Comparison of ENCODE assay signal across 8 cellular contexts in genomic region chr1:35642472-35642955, GRCh38. TPM values are rescaled to one million over a fixed set of nuclear protein-coding genes. Genes with fewer than 3 reads are reported as not detected.
DNase-seq lines count a peak whose midpoint lies in the region; ATAC-seq and TF ChIP-seq lines count a peak whose summit lies in the region.

No MANE protein-coding gene starts in this region.

- H3K27ac ChIP-seq in SU-DHL-6 (ENCODE audit: low read depth, low read length) (no peak overlapping the region), fibroblast of lung (ENCODE audit: insufficient read depth, low read length) (peak overlapping the region; percentile 80), smooth muscle cell (ENCODE audit: low read depth) (peak overlapping the region; percentile 81)

- peaks cover 22% of the 10 kb centered on the region for H3K27me3 Mint-ChIP-seq in activated CD4-positive, alpha-beta T cell treated with anti-CD3 and anti-CD28 coated beads for 36 hours

- H3K9me2 ChIP-seq in SU-DHL-6 (replicated peaks; ENCODE audit: insufficient read depth, low read length) = no peaks in the 10 kb centered on the region

- CTCF ChIA-PET in activated CD4-positive, alpha-beta T cell treated with anti-CD3 and anti-CD28 coated beads for 36 hours (lab: Charles Lee) = interaction anchor here (0.7 kb wide), 1 partner anchor 73 kb away, joined by 4 read pairs; no protein-coding TSS in a partner anchor

- H3K4me1 Mint-ChIP-seq in activated CD4-positive, alpha-beta T cell treated with anti-CD3 and anti-CD28 coated beads for 36 hours = peaks cover 24% of the 10 kb centered on the region

- H3K4me3 Mint-ChIP-seq in activated CD4-positive, alpha-beta T cell treated with anti-CD3 and anti-CD28 coated beads for 36 hours = peak overlapping the region; percentile 100

- peaks cover 9% of the 10 kb centered on the region; the same call in 1 of the 2 replicates for H3F3A ChIP-seq in SU-DHL-6 (ENCODE audit: insufficient read depth)
- peaks cover 6% of the 10 kb centered on the region for H3F3A ChIP-seq in smooth muscle cell (ENCODE audit: low read depth)

- peak; percentile 43 for DNase-seq in activated CD4-positive, alpha-beta T cell treated with anti-CD3 and anti-CD28 coated beads for 36 hours
- DNase-seq in activated CD4-positive, alpha-beta T cell treated with anti-CD3 and anti-CD28 coated beads for 1 hour = no peak
- DNase-seq in fibroblast of lung (ENCODE audit: low read depth in 2 of 2) (no peak), smooth muscle cell (lab: John Stamatoyannopoulos, UW; ENCODE audit: unreplicated experiment) (no peak), germinal center (ENCODE audit: low spot score) (no peak)

- intact Hi-C loops in activated CD4-positive, alpha-beta T cell treated with anti-CD3 and anti-CD28 coated beads for 36 hours (cut with DNase I, micrococcal nuclease) = loop anchor here (1.0 to 10.0 kb wide), 8 partner anchors 85 to 788 kb away; partner anchors contain the start of genes AGO3 (in 1 of the 2), CLSPN (in 1 of the 2), KIAA0319L (in 1 of the 2) and NCDN (in 1 of the 2)

- H3K4me3 ChIP-seq in SU-DHL-6 (ENCODE audit: insufficient read depth, low read length, poor library complexity, severe bottlenecking) (peak overlapping the region; percentile 99), fibroblast of lung (replicated peaks in 1 of 4; ENCODE audit: control extremely low read depth in 1 of 4, insufficient read depth in 1 of 4, low read depth in 3 of 4, low read length in 4 of 4) (peak overlapping the region; percentile 66 to 94 (median 88)), smooth muscle cell (peak overlapping the region; percentile 93)

- WGBS in smooth muscle cell (ENCODE audit: low lambda C conversion rate) = 78% methylated on average over 14 of the region's 14 CpGs

- no peaks in the 10 kb centered on the region for H3K9me3 Mint-ChIP-seq in activated CD4-positive, alpha-beta T cell treated with anti-CD3 and anti-CD28 coated beads for 36 hours (ENCODE audit: low read depth)

- ATAC-seq in activated CD4-positive, alpha-beta T cell treated with anti-CD3 and anti-CD28 coated beads for 36 hours = no peak
- ATAC-seq in GM19397 (IDR thresholded peaks at IDR 0.05; ENCODE audit: unreplicated experiment) (no peak), HG02884 (IDR thresholded peaks at IDR 0.05; ENCODE audit: unreplicated experiment) (no peak)

- peaks cover 36% of the 10 kb centered on the region for H3K79me2 ChIP-seq in SU-DHL-6 (ENCODE audit: insufficient read depth, low read length)
- peaks cover 38% of the 10 kb centered on the region for H3K79me2 ChIP-seq in fibroblast of lung (ENCODE audit: control insufficient read depth, insufficient read depth, low read length)
- peaks cover 38% of the 10 kb centered on the region for H3K79me2 ChIP-seq in smooth muscle cell (ENCODE audit: low read depth)

- peaks cover 9% of the 10 kb centered on the region for H3K36me3 Mint-ChIP-seq in activated CD4-positive, alpha-beta T cell treated with anti-CD3 and anti-CD28 coated beads for 36 hours (ENCODE audit: low read depth)

- H3K4me1 ChIP-seq in fibroblast of lung (ENCODE audit: control insufficient read depth, extremely low read depth, insufficient read depth, low read length) = peaks cover 2% of the 10 kb centered on the region
- peaks cover 20% of the 10 kb centered on the region for H3K4me1 ChIP-seq in smooth muscle cell (ENCODE audit: low read depth)

- no peak for TF ChIP-seq CTCF in SU-DHL-6 (IDR thresholded peaks at IDR 0.05; ENCODE audit: insufficient read depth, low read length, poor library complexity, severe bottlenecking)
- no peak for TF ChIP-seq CTCF in fibroblast of lung (conservative IDR thresholded peaks at IDR 0.05 in 1 of 2, IDR thresholded peaks at IDR 0.05 in 1 of 2; ENCODE audit: low read depth in 1 of 2, low read length in 2 of 2)
- TF ChIP-seq CTCF in smooth muscle cell (IDR thresholded peaks at IDR 0.05; ENCODE audit: borderline replicate concordance, insufficient read depth, poor library complexity, severe bottlenecking) = no peak

- POLR2A ChIA-PET in activated CD4-positive, alpha-beta T cell treated with anti-CD3 and anti-CD28 coated beads for 36 hours (lab: Charles Lee) = interaction anchor here (0.6 kb wide), 1 partner anchor 44 kb away, joined by 3 read pairs; no protein-coding TSS in a partner anchor

- H3K36me3 ChIP-seq in SU-DHL-6 (ENCODE audit: low read length) = no peaks in the 10 kb centered on the region
- H3K36me3 ChIP-seq in fibroblast of lung (ENCODE audit: control insufficient read depth, insufficient read depth, low read length) = no peaks in the 10 kb centered on the region
- H3K36me3 ChIP-seq in smooth muscle cell (ENCODE audit: low read depth) = no peaks in the 10 kb centered on the region

- H3K9me3 ChIP-seq in SU-DHL-6 (ENCODE audit: insufficient read depth, low read length) (no peaks in the 10 kb centered on the region), fibroblast of lung (ENCODE audit: control insufficient read depth, insufficient read depth, low read depth, low read length) (no peaks in the 10 kb centered on the region), smooth muscle cell (replicated peaks; ENCODE audit: low read depth) (no peaks in the 10 kb centered on the region)

- H3K27me3 ChIP-seq in SU-DHL-6 (ENCODE audit: low read length) = no peaks in the 10 kb centered on the region
- H3K27me3 ChIP-seq in fibroblast of lung (ENCODE audit: control insufficient read depth, insufficient read depth, low read length) = peaks cover 10% of the 10 kb centered on the region
- peaks cover 30% of the 10 kb centered on the region for H3K27me3 ChIP-seq in smooth muscle cell (ENCODE audit: low read depth)

- H3K27ac Mint-ChIP-seq in activated CD4-positive, alpha-beta T cell treated with anti-CD3 and anti-CD28 coated beads for 36 hours = peak overlapping the region; percentile 100

- no peak overlapping the region for H3K9ac ChIP-seq in SU-DHL-6 (ENCODE audit: low read length)
- H3K9ac ChIP-seq in fibroblast of lung (ENCODE audit: insufficient read depth, low read length) = no peak overlapping the region
- H3K9ac ChIP-seq in smooth muscle cell (ENCODE audit: low read depth) = peak overlapping the region; percentile 47

- H2AFZ ChIP-seq in SU-DHL-6 (ENCODE audit: low read depth, low read length, severe bottlenecking) = peak overlapping the region; percentile 89
- peak overlapping the region; percentile 74 for H2AFZ ChIP-seq in fibroblast of lung (ENCODE audit: low read length)
- peak overlapping the region; percentile 97 for H2AFZ ChIP-seq in smooth muscle cell (ENCODE audit: low read depth)

- H3K4me2 ChIP-seq in SU-DHL-6 (ENCODE audit: low read depth, low read length, poor library complexity, severe bottlenecking) (peak overlapping the region; percentile 91), fibroblast of lung (ENCODE audit: extremely low read depth, insufficient read depth, low read length) (peak overlapping the region; percentile 72), smooth muscle cell (peak overlapping the region; percentile 87)

- no peaks in the 10 kb centered on the region for H4K20me1 ChIP-seq in SU-DHL-6 (ENCODE audit: low read depth, low read length)
- no peaks in the 10 kb centered on the region for H4K20me1 ChIP-seq in fibroblast of lung (ENCODE audit: control insufficient read depth, extremely low read depth, insufficient read depth, low read length)
- peaks cover 19% of the 10 kb centered on the region for H4K20me1 ChIP-seq in smooth muscle cell (ENCODE audit: low read depth)

RNA-seq across cellular contexts. Expression of gene PSMB2, which starts 1.2 kb away (rescaled TPM):
- total RNA-seq in activated CD4-positive, alpha-beta T cell treated with anti-CD3 and anti-CD28 coated beads for 36 hours = 100 to 1,000 TPM in 1 of 2 experiments, 10 to 100 TPM in 1; 97.1 to 125 TPM
- 13.9 and 18.3 TPM in 2 replicates for total RNA-seq in fibroblast of lung
- polyA plus RNA-seq in fibroblast of lung = 66.8 and 84.0 TPM in 2 replicates
- polyA plus RNA-seq in fibroblast of lung (2012) = 79.7 and 93.5 TPM in 2 replicates
- 128 and 201 TPM in 2 replicates for polyA minus RNA-seq in fibroblast of lung (ENCODE audit: low replicate concordance)
- total RNA-seq in smooth muscle cell = 41.0 and 51.6 TPM in 2 replicates
- 105 and 110 TPM in 2 replicates for polyA plus RNA-seq in smooth muscle cell
